In genomic region chr5:157197088-157197487, GRCh38 we compare ENCODE assay signal across 19 cellular contexts. TPM values are rescaled to one million over a fixed set of nuclear protein-coding genes. Genes with fewer than 3 reads are reported as not detected.
DNase-seq lines count a peak whose midpoint lies in the region; ATAC-seq and TF ChIP-seq lines count a peak whose summit lies in the region.
"Had no signal": no experiment of that assay in that cellular context is flagged by ENCODE, and none has a peak within 500 bp of the region (broad histone marks: within the 10 kb centered on the region; RNA-seq: fewer than 3 reads in every experiment).

No MANE protein-coding gene starts in this region.

- peak; percentile 18 to 52 for DNase-seq in NCI-H187 (lab: John Stamatoyannopoulos, UW)
- no peak for DNase-seq in NCI-H187 treated with DMSO at 0.1 percent for 48 hours (lab: John Stamatoyannopoulos, UW)
- DNase-seq in CD4-positive, alpha-beta T cell: peak in 5 of 10 experiments; percentile 26 to 49 (median 35)
- DNase-seq in T-helper 2 cell treated with Interferon-gamma antibody and Interleukin-4, amounts not matched to agents 5 μg/mL and 100 μg/mL, for 36 hours (ENCODE audit: low spot score): no peak
- no peak for DNase-seq in central memory CD8-positive, alpha-beta T cell (ENCODE audit: low spot score in 2 of 2)
- DNase-seq in Calu3: no peak
- DNase-seq in body of pancreas: no peak
- DNase-seq in aorta: no peak
- DNase-seq: 8988T, esophagus squamous epithelium, GF-D8, left lung, NCI-H2081, NCI-H69, SK-N-SH, thyroid gland had no signal

- H3K36me3 ChIP-seq in body of pancreas (replicated peaks in 1 of 2; ENCODE audit: insufficient read depth in 1 of 2, low read depth in 2 of 2) (no peaks in the 10 kb centered on the region), aorta (ENCODE audit: control insufficient read depth in 1 of 2, insufficient read depth in 2 of 2, low read length in 1 of 2) (no peaks in the 10 kb centered on the region)
- H3K36me3 ChIP-seq: BLaER1, cardiac muscle cell, esophagus squamous epithelium, left lung, neutrophil, thyroid gland had no signal

- peak overlapping the region; percentile 32 for H3K27ac ChIP-seq in CD4-positive, alpha-beta T cell (ENCODE audit: low read depth, low read length)
- H3K27ac ChIP-seq in body of pancreas: no peak overlapping the region
- H3K27ac ChIP-seq in aorta (ENCODE audit: low read depth in 1 of 2, low read length in 2 of 2): no peak overlapping the region
- H3K27ac ChIP-seq: BLaER1, cardiac muscle cell, esophagus squamous epithelium, left lung, neutrophil, thyroid gland had no signal

- peak; percentile 44 for ATAC-seq in CD4-positive, alpha-beta T cell (ENCODE audit: poor library complexity)
- ATAC-seq in central memory CD8-positive, alpha-beta T cell (replicated peaks; ENCODE audit: extremely low read depth, poor library complexity, severe bottlenecking): peak; percentile 31
- ATAC-seq in body of pancreas (no peak), aorta (ENCODE audit: low FRiP score) (no peak)
- ATAC-seq: left lung had no signal

- H3K27me3 ChIP-seq in CD4-positive, alpha-beta T cell (ENCODE audit: control insufficient read depth, insufficient read depth, low read length): no peaks in the 10 kb centered on the region
- no peaks in the 10 kb centered on the region for H3K27me3 ChIP-seq in body of pancreas
- no peaks in the 10 kb centered on the region for H3K27me3 ChIP-seq in aorta (ENCODE audit: control insufficient read depth in 1 of 2, insufficient read depth in 2 of 2, low read length in 1 of 2)
- H3K27me3 ChIP-seq: BLaER1, esophagus squamous epithelium, left lung, thyroid gland had no signal

- no peaks in the 10 kb centered on the region for H3K9me3 ChIP-seq in CD4-positive, alpha-beta T cell (ENCODE audit: control insufficient read depth, low read length)
- H3K9me3 ChIP-seq in body of pancreas (no peaks in the 10 kb centered on the region), aorta (ENCODE audit: control insufficient read depth, low read length) (peaks cover 3% of the 10 kb centered on the region)
- H3K9me3 ChIP-seq: esophagus squamous epithelium, left lung, neutrophil, SK-N-SH, thyroid gland had no signal

- peak overlapping the region; percentile 96 for H3K27ac Mint-ChIP-seq in CD4-positive, alpha-beta T cell
- H3K27ac Mint-ChIP-seq in T-helper 2 cell treated with Interferon-gamma antibody and Interleukin-4, amounts not matched to agents 5 μg/mL and 100 μg/mL, for 36 hours: peak overlapping the region; percentile 61
- H3K27ac Mint-ChIP-seq in central memory CD8-positive, alpha-beta T cell (ENCODE audit: low read depth): peak overlapping the region; percentile 93
- no peak overlapping the region for H3K27ac Mint-ChIP-seq in Calu3 (ENCODE audit: unreplicated experiment)

- POLR2A ChIA-PET in CD4-positive, alpha-beta T cell (lab: Charles Lee): interaction anchor here (1.0 to 12.6 kb wide), 13 partner anchors 9 to 77 kb away, joined by 3 to 193 read pairs (median 4); partner anchors contain the start of gene ITK

- intact Hi-C loops in CD4-positive, alpha-beta T cell (cut with DNase I, micrococcal nuclease): loop anchor here in 1 of 2 experiments (5.0 kb wide), 1 partner anchor 40 kb away; no protein-coding TSS in a partner anchor
- intact Hi-C loops in Calu3 (cut with micrococcal nuclease; ENCODE audit: unreplicated experiment): no loop called here
- intact Hi-C loops in body of pancreas (cut with DNase I): no loop called here
- intact Hi-C loops in aorta (cut with DNase I): no loop called here

- no peak for TF ChIP-seq CTCF in CD4-positive, alpha-beta T cell (IDR thresholded peaks at IDR 0.05)
- TF ChIP-seq CTCF in Calu3 (IDR thresholded peaks at IDR 0.05; ENCODE audit: unreplicated experiment) (no peak), body of pancreas (IDR thresholded peaks at IDR 0.05) (no peak)

- H3K36me3 Mint-ChIP-seq in CD4-positive, alpha-beta T cell (ENCODE audit: low read depth): peaks cover 94% of the 10 kb centered on the region
- peaks cover 80% of the 10 kb centered on the region for H3K36me3 Mint-ChIP-seq in T-helper 2 cell treated with Interferon-gamma antibody and Interleukin-4, amounts not matched to agents 5 μg/mL and 100 μg/mL, for 36 hours (ENCODE audit: low read depth)
- peaks cover 62% of the 10 kb centered on the region for H3K36me3 Mint-ChIP-seq in central memory CD8-positive, alpha-beta T cell (ENCODE audit: insufficient read depth)
- H3K36me3 Mint-ChIP-seq in Calu3 (ENCODE audit: insufficient read depth, unreplicated experiment): no peaks in the 10 kb centered on the region

- H3K4me1 Mint-ChIP-seq in CD4-positive, alpha-beta T cell (ENCODE audit: low read depth): peaks cover 99% of the 10 kb centered on the region
- H3K4me1 Mint-ChIP-seq in T-helper 2 cell treated with Interferon-gamma antibody and Interleukin-4, amounts not matched to agents 5 μg/mL and 100 μg/mL, for 36 hours (ENCODE audit: low read depth): peaks cover 84% of the 10 kb centered on the region
- peaks cover 88% of the 10 kb centered on the region for H3K4me1 Mint-ChIP-seq in central memory CD8-positive, alpha-beta T cell
- H3K4me1 Mint-ChIP-seq in Calu3 (ENCODE audit: low read depth, unreplicated experiment): no peaks in the 10 kb centered on the region

- CTCF ChIA-PET in CD4-positive, alpha-beta T cell (lab: Charles Lee): interaction anchor here (1.0 to 1.4 kb wide), 3 partner anchors 10 to 56 kb away, joined by 3 to 4 read pairs (median 3); no protein-coding TSS in a partner anchor
- CTCF ChIA-PET in Calu3 (lab: Charles Lee): no interaction called here

- H3K4me3 Mint-ChIP-seq in CD4-positive, alpha-beta T cell: peak overlapping the region; percentile 77
- peak overlapping the region; percentile 68 for H3K4me3 Mint-ChIP-seq in T-helper 2 cell treated with Interferon-gamma antibody and Interleukin-4, amounts not matched to agents 5 μg/mL and 100 μg/mL, for 36 hours
- peak overlapping the region; percentile 66 for H3K4me3 Mint-ChIP-seq in central memory CD8-positive, alpha-beta T cell
- no peak overlapping the region for H3K4me3 Mint-ChIP-seq in Calu3 (ENCODE audit: low read depth, unreplicated experiment)

- no peaks in the 10 kb centered on the region for H3K9me3 Mint-ChIP-seq in CD4-positive, alpha-beta T cell
- no peaks in the 10 kb centered on the region for H3K9me3 Mint-ChIP-seq in T-helper 2 cell treated with Interferon-gamma antibody and Interleukin-4, amounts not matched to agents 5 μg/mL and 100 μg/mL, for 36 hours
- no peaks in the 10 kb centered on the region for H3K9me3 Mint-ChIP-seq in central memory CD8-positive, alpha-beta T cell
- no peaks in the 10 kb centered on the region for H3K9me3 Mint-ChIP-seq in Calu3 (ENCODE audit: low read depth, unreplicated experiment)

- H3K4me3 ChIP-seq in body of pancreas (no peak overlapping the region), aorta (ENCODE audit: low read length in 2 of 2) (no peak overlapping the region)
- H3K4me3 ChIP-seq: BLaER1, cardiac muscle cell, esophagus squamous epithelium, left lung, thyroid gland had no signal

- WGBS in body of pancreas, 2 donors: 64 to 78% methylated on average over 3 of the region's 3 CpGs
- WGBS in aorta, 2 donors: 88 to 91% methylated on average over 3 of the region's 3 CpGs

- H3K4me1 ChIP-seq in body of pancreas: no peaks in the 10 kb centered on the region
- H3K4me1 ChIP-seq in aorta (ENCODE audit: control insufficient read depth in 1 of 2, insufficient read depth in 2 of 2, low read length in 2 of 2): no peaks in the 10 kb centered on the region
- H3K4me1 ChIP-seq: BLaER1, esophagus squamous epithelium, left lung, thyroid gland had no signal

- no peak for TF ChIP-seq POLR2A in body of pancreas (IDR thresholded peaks at IDR 0.05)

- BruUV-seq in Calu3 (replicated peaks; lab: Mats Ljungman, UMichigan): no TSS peak

- H3K27me3 Mint-ChIP-seq in CD4-positive, alpha-beta T cell: no peaks in the 10 kb centered on the region
- H3K27me3 Mint-ChIP-seq in T-helper 2 cell treated with Interferon-gamma antibody and Interleukin-4, amounts not matched to agents 5 μg/mL and 100 μg/mL, for 36 hours (ENCODE audit: low read depth): no peaks in the 10 kb centered on the region
- H3K27me3 Mint-ChIP-seq in central memory CD8-positive, alpha-beta T cell: no peaks in the 10 kb centered on the region
- H3K27me3 Mint-ChIP-seq in Calu3 (ENCODE audit: unreplicated experiment): peaks cover 76% of the 10 kb centered on the region

RNA-seq across cellular contexts. Expression of gene ITK, which starts 16.4 kb away (rescaled TPM):
- total RNA-seq in CD4-positive, alpha-beta T cell: 100 to 1,000 TPM; 289 to 292 TPM
- total RNA-seq in Calu3 (2022): not detected in 2 replicates
- 1 to 10 TPM in 1 of 2 donors, under 1 TPM in 1; 0.78 to 2.6 TPM for total RNA-seq in body of pancreas
- total RNA-seq in aorta: 1 to 10 TPM; 3.0 to 4.8 TPM
- under 1 TPM; 0.10 to 0.75 TPM for polyA plus RNA-seq in aorta
- total RNA-seq: cardiac muscle cell had no signal
- polyA plus RNA-seq: cardiac muscle cell, SK-N-SH had no signal

RNA-seq across cellular contexts. Expression of gene GARIN3, which starts 31.0 kb away (rescaled TPM):
- total RNA-seq in CD4-positive, alpha-beta T cell: not detected
- total RNA-seq in Calu3 (2022): not detected in 2 replicates
- not detected for total RNA-seq in body of pancreas
- not detected for total RNA-seq in aorta
- not detected for polyA plus RNA-seq in aorta
- total RNA-seq: cardiac muscle cell, esophagus squamous epithelium, left lung, thyroid gland had no signal
- polyA plus RNA-seq: cardiac muscle cell, SK-N-SH had no signal

RNA-seq across cellular contexts. Expression of gene MED7, which starts 54.4 kb away (rescaled TPM):
- total RNA-seq in CD4-positive, alpha-beta T cell: 1 to 10 TPM; 7.0 to 8.7 TPM
- total RNA-seq in Calu3 (2022) (21.2 and 24.1 TPM in 2 replicates), body of pancreas (1 to 10 TPM; 4.9 to 6.0 TPM), aorta (10 to 100 TPM; 10.5 to 11.6 TPM)
- 10 to 100 TPM; 13.8 to 14.7 TPM for polyA plus RNA-seq in aorta

Comparison
In these comparisons a context has a peak if more than half of its experiments do, and no peak if none do; other contexts are left out.
1. DNase-seq: peak in NCI-H187 (2 of 2); none in NCI-H187 treated with DMSO at 0.1 percent for 48 hours (single experiment), T-helper 2 cell treated with Interferon-gamma antibody and Interleukin-4, amounts not matched to agents 5 μg/mL and 100 μg/mL, for 36 hours (single experiment), central memory CD8-positive, alpha-beta T cell (0 of 2), Calu3 (single experiment), body of pancreas (0 of 4) and aorta (0 of 2).
2. ATAC-seq: peak in CD4-positive, alpha-beta T cell (single experiment) and central memory CD8-positive, alpha-beta T cell (single experiment); none in body of pancreas (single experiment) and aorta (single experiment).
3. RNA of gene ITK, which starts 16.4 kb away (total RNA-seq): 289 to 292 TPM in CD4-positive, alpha-beta T cell; 3.0 to 4.8 TPM in aorta, 0.78 to 2.6 TPM in body of pancreas and not detected in Calu3; every median in the first group is over 10 times any median in the second.